Comparison of ENCODE assay signal across 30 cellular contexts in genomic region chr16:1903845-1904820, GRCh38. TPM values are rescaled to one million over a fixed set of nuclear protein-coding genes. Genes with fewer than 3 reads are reported as not detected.
DNase-seq lines count a peak whose midpoint lies in the region; FAIRE-seq and TF ChIP-seq lines count a peak whose summit lies in the region.
"Had no signal": no experiment of that assay in that cellular context is flagged by ENCODE, and none has a peak within 500 bp of the region (broad histone marks: within the 10 kb centered on the region; RNA-seq: fewer than 3 reads in every experiment).

No MANE protein-coding gene starts in this region.

- H4K8ac ChIP-seq in H1 (ENCODE audit: extremely low read depth, insufficient read depth, low read length): no peak overlapping the region; the same call in none of the 2 replicates
- H4K8ac ChIP-seq in H9 (replicated peaks; ENCODE audit: insufficient read length, low read depth, low read length): no peak overlapping the region

- no peak overlapping the region for H2BK20ac ChIP-seq in H1 (ENCODE audit: low read length)
- H2BK20ac ChIP-seq in H9 (ENCODE audit: low read depth, low read length, poor library complexity, severe bottlenecking): no peak overlapping the region

- no peak overlapping the region for H3T11ph ChIP-seq in H9 (ENCODE audit: low read length)

- H2BK15ac ChIP-seq in H1 (ENCODE audit: low read length) (no peak overlapping the region), H9 (ENCODE audit: low read depth, low read length) (no peak overlapping the region)

- H2BK12ac ChIP-seq in H1 (ENCODE audit: low read depth, low read length): 0 out of 2 replicates have a peak overlapping the region, but pooled peaks have one; percentile 12
- no peak overlapping the region for H2BK12ac ChIP-seq in H9 (ENCODE audit: insufficient read length, low read depth, low read length)

- no peak overlapping the region for H3K23ac ChIP-seq in H1 (ENCODE audit: insufficient read length)
- H3K23ac ChIP-seq in H9 (ENCODE audit: insufficient read length, low read depth, low read length): no peak overlapping the region

- FAIRE-seq in H1 (lab: Jason Lieb, UNC) (no peak), GM19239 (lab: Jason Lieb, UNC) (no peak)
- FAIRE-seq: endometrium, GM18507, keratinocyte had no signal

- H3K4ac ChIP-seq in H1 (replicated peaks; ENCODE audit: insufficient read length, low read depth, low read length) (no peak overlapping the region), H9 (ENCODE audit: low read depth, low read length) (no peak overlapping the region)

- H2AK5ac ChIP-seq in H1 (ENCODE audit: low read depth, low read length) (no peak overlapping the region), H9 (ENCODE audit: insufficient read length, low read length) (no peak overlapping the region)

- H2BK5ac ChIP-seq in H1 (ENCODE audit: low read depth, low read length): no peak overlapping the region
- no peak overlapping the region for H2BK5ac ChIP-seq in H9 (ENCODE audit: insufficient read length, low read length)

- no peak overlapping the region for H3K9ac ChIP-seq in H1 (replicated peaks in 1 of 4; ENCODE audit: extremely low read depth in 1 of 4, low read depth in 3 of 4, low read length in 3 of 4)
- no peak overlapping the region for H3K9ac ChIP-seq in H9 (ENCODE audit: extremely low read depth, insufficient read length, low read length)

- H3K23me2 ChIP-seq in H1 (ENCODE audit: low read depth, low read length) (no peaks in the 10 kb centered on the region), H9 (ENCODE audit: insufficient read length, low read depth, low read length, poor library complexity, severe bottlenecking) (no peaks in the 10 kb centered on the region)

- TF ChIP-seq POLR2A in H1 (IDR thresholded peaks at IDR 0.05; ENCODE audit: control extremely low read depth in 1 of 2, low read depth in 2 of 2, low read length in 2 of 2) (no peak), tibial nerve (IDR thresholded peaks at IDR 0.05) (no peak)

- no peaks in the 10 kb centered on the region for H3K36me3 ChIP-seq in BE2C
- H3K36me3 ChIP-seq in H1 (ENCODE audit: control insufficient read depth in 2 of 4, insufficient read depth in 4 of 4, low read length in 3 of 4): no peaks in the 10 kb centered on the region
- no peaks in the 10 kb centered on the region for H3K36me3 ChIP-seq in tibial nerve
- H3K36me3 ChIP-seq: WERI-Rb-1 had no signal

- H3K27ac ChIP-seq in H1 (ENCODE audit: low read depth, low read length) (no peak overlapping the region), tibial nerve (no peak overlapping the region), H9 (ENCODE audit: insufficient read length, low read depth, low read length) (no peak overlapping the region)
- H3K27ac ChIP-seq: SK-N-MC, WERI-Rb-1 had no signal

- H4K20me1 ChIP-seq in H1 (replicated peaks in 1 of 2; ENCODE audit: control insufficient read depth in 1 of 2, insufficient read depth in 2 of 2, low read length in 2 of 2): no peaks in the 10 kb centered on the region
- no peaks in the 10 kb centered on the region for H4K20me1 ChIP-seq in H9 (ENCODE audit: control insufficient read depth, insufficient read depth, insufficient read length)

- WGBS in H1 (ENCODE audit: extremely low coverage in 1 of 2, insufficient coverage in 1 of 2, insufficient read length in 1 of 2, insufficient replicate concordance in 2 of 2, low coverage in 1 of 2, low lambda C conversion rate in 2 of 2, missing lambda C conversion rate in 1 of 2), 2 experiments: 93% methylated on average over 20 of the region's 22 CpGs; no CpG with 5 or more reads in 1 of the 2 experiments
- 52 to 61% methylated on average over 22 of the region's 22 CpGs for WGBS in tibial nerve, 2 donors
- whole genome bisulfite sequencing in H9 (ENCODE audit: extremely low coverage, insufficient read length, low lambda C conversion rate): no CpG with 5 or more reads among the region's 22 CpGs

- H3K79me1 ChIP-seq in H1 (ENCODE audit: low read depth, low read length) (no peaks in the 10 kb centered on the region), H9 (ENCODE audit: insufficient read depth, low read depth, low read length, poor library complexity, severe bottlenecking) (no peaks in the 10 kb centered on the region)

- H3K9me3 ChIP-seq in BE2C (no peaks in the 10 kb centered on the region), H1 (ENCODE audit: insufficient read depth in 2 of 2, low read depth in 1 of 2, low read length in 1 of 2) (no peaks in the 10 kb centered on the region), tibial nerve (no peaks in the 10 kb centered on the region), H9 (ENCODE audit: control insufficient read depth, low read depth, low read length) (no peaks in the 10 kb centered on the region)

- no peak for TF ChIP-seq CTCF in BE2C (IDR thresholded peaks at IDR 0.05; ENCODE audit: low read depth, low read length)
- no peak for TF ChIP-seq CTCF in H1 (IDR thresholded peaks at IDR 0.05; ENCODE audit: control extremely low read depth in 1 of 3, insufficient read depth in 1 of 3, low read depth in 1 of 3, low read length in 3 of 3)
- TF ChIP-seq CTCF in nephron progenitor cell (IDR thresholded peaks at IDR 0.05): no peak
- no peak for TF ChIP-seq CTCF in tibial nerve (IDR thresholded peaks at IDR 0.05)
- no peak for TF ChIP-seq CTCF in H9 (conservative IDR thresholded peaks at IDR 0.05)

- no peaks in the 10 kb centered on the region for H3K36me3 Mint-ChIP-seq in nephron progenitor cell (ENCODE audit: low read depth)
- no peaks in the 10 kb centered on the region; a peak in 1 of 7 replicates for H3K36me3 Mint-ChIP-seq in H9 (ENCODE audit: insufficient read depth in 1 of 3, low read depth in 3 of 3)
- H3K36me3 Mint-ChIP-seq: activated naive CD4-positive, alpha-beta T cell treated with anti-CD3 and anti-CD28 coated beads, Interleukin-2, amount 50 U/mL, for 24 hours; memory B cell had no signal

- H4K91ac ChIP-seq in H1 (replicated peaks; ENCODE audit: insufficient read length, low read length) (no peak overlapping the region), H9 (ENCODE audit: insufficient read length, low read depth, low read length) (no peak overlapping the region)

- H3K14ac ChIP-seq in H1 (ENCODE audit: insufficient read length): no peak overlapping the region
- H3K14ac ChIP-seq in H9 (ENCODE audit: insufficient read depth, low read length): no peak overlapping the region

- H3K79me2 ChIP-seq in H1 (ENCODE audit: control insufficient read depth in 1 of 2, insufficient read depth in 2 of 2, low read length in 2 of 2): no peaks in the 10 kb centered on the region
- no peaks in the 10 kb centered on the region for H3K79me2 ChIP-seq in H9 (ENCODE audit: insufficient read depth, low read length)

- H3K4me2 ChIP-seq in H1 (ENCODE audit: insufficient read depth in 1 of 2, low read depth in 2 of 2, low read length in 2 of 2) (no peak overlapping the region), H9 (ENCODE audit: insufficient read depth, insufficient read length, low read length) (no peak overlapping the region)
- H3K4me2 ChIP-seq: smooth muscle cell had no signal

- H3K27ac Mint-ChIP-seq in nephron progenitor cell (peak overlapping the region; percentile 49), H9 (no peak overlapping the region)
- H3K27ac Mint-ChIP-seq: activated naive CD4-positive, alpha-beta T cell treated with anti-CD3 and anti-CD28 coated beads, Interleukin-2, amount 50 U/mL, for 24 hours; CD4-positive, alpha-beta T cell; memory B cell had no signal

- CTCF ChIA-PET in H1 (lab: Charles Lee; ENCODE audit: partially characterized antibody): interaction anchor here (0.5 to 0.9 kb wide), 3 partner anchors 28 to 619 kb away, joined by 3 to 5 read pairs (median 3); no protein-coding TSS in a partner anchor

- H3K4me1 ChIP-seq in BE2C (no peaks in the 10 kb centered on the region), H1 (replicated peaks in 1 of 4; ENCODE audit: control insufficient read depth in 3 of 4, insufficient read depth in 4 of 4, low read length in 3 of 4) (peaks cover 0 to 16% (median 0%) of the 10 kb centered on the region in 4 experiments; a peak in 1 of 7 replicates), tibial nerve (peaks cover 0 to 4% (median 0%) of the 10 kb centered on the region in 4 donors), H9 (ENCODE audit: insufficient read depth, low read length) (no peaks in the 10 kb centered on the region; the same call in 1 of the 2 replicates)

- H3K27me3 Mint-ChIP-seq in nephron progenitor cell (ENCODE audit: low read depth, poor library complexity) (peaks cover 32% of the 10 kb centered on the region), H9 (ENCODE audit: low read depth) (peaks cover 34% of the 10 kb centered on the region)

- H3K4me1 Mint-ChIP-seq in nephron progenitor cell: peaks cover 36% of the 10 kb centered on the region
- H3K4me1 Mint-ChIP-seq in H9: peaks cover 0 to 15% of the 10 kb centered on the region in 2 experiments; a peak in 2 of 4 replicates
- H3K4me1 Mint-ChIP-seq: activated naive CD4-positive, alpha-beta T cell treated with anti-CD3 and anti-CD28 coated beads, Interleukin-2, amount 50 U/mL, for 24 hours; memory B cell had no signal

- DNase-seq in BE2C (peak; percentile 14), D341Med (ENCODE audit: low spot score) (peak; percentile 16), H1 (ENCODE audit: low read depth in 1 of 2, low spot score in 2 of 2) (no peak), nephron progenitor cell (no peak), tibial nerve (ENCODE audit: low spot score in 2 of 2) (no peak), H9 (no peak), GM19239 (ENCODE audit: insufficient read length, low spot score) (no peak)
- DNase-seq: activated CD4-positive, alpha-beta T cell treated with anti-CD3 and anti-CD28 coated beads, Interleukin-2, amount 50 U/mL, for 4 hours; anterior cingulate cortex; caudate nucleus; CD4-positive, alpha-beta T cell; dermis blood vessel endothelial cell; DMS 273 treated with DMSO at 0.1 percent for 48 hours; KG1; NCI-H1694; NCI-H2171; NCI-H510A treated with DMSO at 0.1 percent for 48 hours; nucleus accumbens; RPMI8226; WERI-Rb-1 had no signal

- H2AFZ ChIP-seq in H1 (ENCODE audit: low read length) (no peak overlapping the region), H9 (ENCODE audit: low read length) (no peak overlapping the region)

- no peaks in the 10 kb centered on the region for H3K27me3 ChIP-seq in BE2C
- no peaks in the 10 kb centered on the region; a peak in 2 of 7 replicates for H3K27me3 ChIP-seq in H1 (replicated peaks in 1 of 4; ENCODE audit: control insufficient read depth in 3 of 4, extremely low read depth in 1 of 4, insufficient read depth in 3 of 4, low read length in 3 of 4)
- H3K27me3 ChIP-seq in tibial nerve: peaks cover 0 to 66% of the 10 kb centered on the region in 2 donors
- H3K27me3 ChIP-seq in H9 (ENCODE audit: insufficient read depth, low read length): no peaks in the 10 kb centered on the region

- POLR2A ChIA-PET in H1 (lab: Charles Lee; ENCODE audit: partially characterized antibody): interaction anchor here (0.6 to 1.1 kb wide), 2 partner anchors 58 to 100 kb away, joined by 3 read pairs; no protein-coding TSS in a partner anchor

- H3K4me3 ChIP-seq in BE2C (ENCODE audit: low read depth, low read length) (no peak overlapping the region), H1 (ENCODE audit: extremely low read depth in 1 of 4, insufficient read depth in 2 of 4, low read depth in 3 of 4, low read length in 4 of 4) (no peak overlapping the region), tibial nerve (no peak overlapping the region)
- H3K4me3 ChIP-seq: SK-N-MC, smooth muscle cell had no signal

- H3K9me3 Mint-ChIP-seq in nephron progenitor cell (no peaks in the 10 kb centered on the region), H9 (no peaks in the 10 kb centered on the region; a peak in 1 of 5 replicates)
- H3K9me3 Mint-ChIP-seq: activated naive CD4-positive, alpha-beta T cell treated with anti-CD3 and anti-CD28 coated beads, Interleukin-2, amount 50 U/mL, for 24 hours; CD4-positive, alpha-beta T cell; memory B cell had no signal

- no peak overlapping the region for H3K56ac ChIP-seq in H1 (replicated peaks; ENCODE audit: insufficient read length, low read depth, low read length)
- H3K56ac ChIP-seq in H9 (ENCODE audit: insufficient read length, low read depth, low read length): no peak overlapping the region

- H4K5ac ChIP-seq in H1 (ENCODE audit: insufficient read length, low read depth, low read length): no peak overlapping the region
- H4K5ac ChIP-seq in H9 (ENCODE audit: insufficient read length, low read depth, low read length): no peak overlapping the region

- H3K18ac ChIP-seq in H1 (ENCODE audit: extremely low read depth, low read length) (no peak overlapping the region), H9 (ENCODE audit: insufficient read length, low read depth, low read length) (no peak overlapping the region)

- H3K4me3 Mint-ChIP-seq in nephron progenitor cell (no peak overlapping the region), H9 (no peak overlapping the region; a peak in 1 of 5 replicates)
- H3K4me3 Mint-ChIP-seq: activated naive CD4-positive, alpha-beta T cell treated with anti-CD3 and anti-CD28 coated beads, Interleukin-2, amount 50 U/mL, for 24 hours; CD4-positive, alpha-beta T cell; memory B cell had no signal

- no peak overlapping the region for H2BK120ac ChIP-seq in H1 (replicated peaks; ENCODE audit: low read depth, low read length)
- H2BK120ac ChIP-seq in H9 (ENCODE audit: low read depth, low read length, poor library complexity, severe bottlenecking): no peak overlapping the region

- no peak for TF ChIP-seq EP300 in H1 (IDR thresholded peaks at IDR 0.05; ENCODE audit: borderline replicate concordance in 1 of 2, low read depth in 2 of 2, low read length in 2 of 2)
- TF ChIP-seq EP300 in tibial nerve (IDR thresholded peaks at IDR 0.05): no peak

- no peak for TF ChIP-seq RAD21 in H1 (IDR thresholded peaks at IDR 0.05 in 1 of 2, conservative IDR thresholded peaks at IDR 0.05 in 1 of 2; ENCODE audit: low read depth in 2 of 2, low read length in 2 of 2)

RNA-seq across cellular contexts. Expression of gene HS3ST6, which starts 14.1 kb away (rescaled TPM):
- polyA plus RNA-seq in BE2C (2012; ENCODE audit: insufficient read depth, insufficient read length, low read depth): not detected
- 0.39 TPM in 1 of 2 replicates, not detected in the other for total RNA-seq in H1 (2021; fragmentation: NEBNext Ultra II Directional; extraction: Animal tissue kit (Norgen Biotek cat#: 25700))
- polyA plus RNA-seq in H1 (2011; rRNA removed): 0.36 and 0.63 TPM in 2 replicates
- 0.09 TPM for polyA plus RNA-seq in H1 (2011; cell fraction: cytosol; rRNA removed)
- 0.40 TPM for polyA plus RNA-seq in H1 (2011; cell fraction: nucleus; rRNA removed)
- polyA plus RNA-seq in H1 (2012, experiment 1 of 2): 0.15 to 0.17 TPM in 2 of 4 replicates, not detected in the others
- polyA plus RNA-seq in H1 (2012, experiment 2 of 2): not detected
- 0.26 TPM for polyA plus RNA-seq in H1 (2013, experiment 1 of 2)
- polyA plus RNA-seq in H1 (2013, experiment 2 of 2): 0.18 TPM
- polyA minus RNA-seq in H1 (2011; rRNA and poly(A)+ RNA removed): not detected in 2 replicates
- polyA minus RNA-seq in H1 (2011; cell fraction: cytosol; rRNA and poly(A)+ RNA removed): not detected
- polyA minus RNA-seq in H1 (2011; cell fraction: nucleus; rRNA and poly(A)+ RNA removed): not detected
- total RNA-seq in tibial nerve (not detected), H9 (2021) (not detected in 2 replicates)
- total RNA-seq: CD4-positive, alpha-beta T cell; dermis blood vessel endothelial cell; HT1080; smooth muscle cell; T-helper 2 cell treated with Interferon-gamma antibody and Interleukin-4, amounts not matched to agents 100 ng/mL and 5 ng/mL, for 36 hours; temporal lobe had no signal
- polyA plus RNA-seq: keratinocyte, smooth muscle cell had no signal

RNA-seq across cellular contexts. Expression of gene MEIOB, which starts 32.2 kb away (rescaled TPM):
- polyA plus RNA-seq in BE2C (2012; ENCODE audit: insufficient read depth, insufficient read length, low read depth): not detected
- 0.99 and 1.1 TPM in 2 replicates for total RNA-seq in H1 (2021; fragmentation: NEBNext Ultra II Directional; extraction: Animal tissue kit (Norgen Biotek cat#: 25700))
- polyA plus RNA-seq in H1 (2011; rRNA removed): 0.60 and 0.63 TPM in 2 replicates
- 1.3 TPM for polyA plus RNA-seq in H1 (2011; cell fraction: cytosol; rRNA removed)
- polyA plus RNA-seq in H1 (2011; cell fraction: nucleus; rRNA removed): 2.1 TPM
- polyA plus RNA-seq in H1 (2012, experiment 1 of 2): 0.34 to 1.0 TPM (median 0.56 TPM) in 4 replicates
- 0.17 TPM for polyA plus RNA-seq in H1 (2012, experiment 2 of 2)
- 1.6 TPM for polyA plus RNA-seq in H1 (2013, experiment 1 of 2)
- 2.2 TPM for polyA plus RNA-seq in H1 (2013, experiment 2 of 2)
- polyA minus RNA-seq in H1 (2011; rRNA and poly(A)+ RNA removed): 0.22 and 0.91 TPM in 2 replicates
- polyA minus RNA-seq in H1 (2011; cell fraction: cytosol; rRNA and poly(A)+ RNA removed): not detected
- 0.50 TPM for polyA minus RNA-seq in H1 (2011; cell fraction: nucleus; rRNA and poly(A)+ RNA removed)
- not detected for total RNA-seq in tibial nerve
- 1.3 and 1.6 TPM in 2 replicates for total RNA-seq in H9 (2021)
- total RNA-seq: CD4-positive, alpha-beta T cell; dermis blood vessel endothelial cell; HT1080; T-helper 2 cell treated with Interferon-gamma antibody and Interleukin-4, amounts not matched to agents 100 ng/mL and 5 ng/mL, for 36 hours had no signal
- polyA plus RNA-seq: keratinocyte had no signal

RNA-seq across cellular contexts. Expression of gene MSRB1, which starts 38.9 kb away (rescaled TPM):
- 30.4 TPM for polyA plus RNA-seq in BE2C (2012; ENCODE audit: insufficient read depth, insufficient read length, low read depth)
- 28.2 and 34.1 TPM in 2 replicates for total RNA-seq in H1 (2021; fragmentation: NEBNext Ultra II Directional; extraction: Animal tissue kit (Norgen Biotek cat#: 25700))
- polyA plus RNA-seq in H1 (2011; rRNA removed): 51.4 and 53.8 TPM in 2 replicates
- 42.6 TPM for polyA plus RNA-seq in H1 (2011; cell fraction: cytosol; rRNA removed)
- polyA plus RNA-seq in H1 (2011; cell fraction: nucleus; rRNA removed): 40.0 TPM
- polyA plus RNA-seq in H1 (2012, experiment 1 of 2): 21.6 to 38.9 TPM (median 38.0 TPM) in 4 replicates
- 60.9 TPM for polyA plus RNA-seq in H1 (2012, experiment 2 of 2)
- polyA plus RNA-seq in H1 (2013, experiment 1 of 2): 27.6 TPM
- polyA plus RNA-seq in H1 (2013, experiment 2 of 2): 28.2 TPM
- polyA minus RNA-seq in H1 (2011; rRNA and poly(A)+ RNA removed): 29.0 and 33.9 TPM in 2 replicates
- polyA minus RNA-seq in H1 (2011; cell fraction: cytosol; rRNA and poly(A)+ RNA removed): 23.3 TPM
- polyA minus RNA-seq in H1 (2011; cell fraction: nucleus; rRNA and poly(A)+ RNA removed): 20.6 TPM
- total RNA-seq in tibial nerve (10 to 100 TPM; 22.5 to 46.1 (median 30.3) TPM), H9 (2021) (24.3 and 25.7 TPM in 2 replicates)

RNA-seq across cellular contexts. Expression of gene RPL3L, which starts 50.4 kb away (rescaled TPM):
- polyA plus RNA-seq in BE2C (2012; ENCODE audit: insufficient read depth, insufficient read length, low read depth): not detected
- total RNA-seq in H1 (2021; fragmentation: NEBNext Ultra II Directional; extraction: Animal tissue kit (Norgen Biotek cat#: 25700)): 0.19 and 0.39 TPM in 2 replicates
- 0.08 and 0.24 TPM in 2 replicates for polyA plus RNA-seq in H1 (2011; rRNA removed)
- polyA plus RNA-seq in H1 (2011; cell fraction: cytosol; rRNA removed): 0.21 TPM
- polyA plus RNA-seq in H1 (2011; cell fraction: nucleus; rRNA removed): 0.56 TPM
- polyA plus RNA-seq in H1 (2012, experiment 1 of 2): 0.23 to 0.62 TPM (median 0.42 TPM) in 4 replicates
- 0.16 TPM for polyA plus RNA-seq in H1 (2012, experiment 2 of 2)
- 0.14 TPM for polyA plus RNA-seq in H1 (2013, experiment 1 of 2)
- polyA plus RNA-seq in H1 (2013, experiment 2 of 2): 0.20 TPM
- 0.69 TPM in 1 of 2 replicates, not detected in the other for polyA minus RNA-seq in H1 (2011; rRNA and poly(A)+ RNA removed)
- not detected for polyA minus RNA-seq in H1 (2011; cell fraction: cytosol; rRNA and poly(A)+ RNA removed)
- polyA minus RNA-seq in H1 (2011; cell fraction: nucleus; rRNA and poly(A)+ RNA removed): not detected
- total RNA-seq in tibial nerve: not detected
- total RNA-seq in H9 (2021): 0.11 and 0.31 TPM in 2 replicates
- total RNA-seq: CD4-positive, alpha-beta T cell; dermis blood vessel endothelial cell; HT1080; smooth muscle cell; T-helper 2 cell treated with Interferon-gamma antibody and Interleukin-4, amounts not matched to agents 100 ng/mL and 5 ng/mL, for 36 hours; temporal lobe had no signal

RNA-seq across cellular contexts. Expression of gene NDUFB10, which starts 55.2 kb away (rescaled TPM):
- 781 TPM for polyA plus RNA-seq in BE2C (2012; ENCODE audit: insufficient read depth, insufficient read length, low read depth)
- 183 and 197 TPM in 2 replicates for total RNA-seq in H1 (2021; fragmentation: NEBNext Ultra II Directional; extraction: Animal tissue kit (Norgen Biotek cat#: 25700))
- polyA plus RNA-seq in H1 (2011; rRNA removed): 194 and 243 TPM in 2 replicates
- polyA plus RNA-seq in H1 (2011; cell fraction: cytosol; rRNA removed): 282 TPM
- polyA plus RNA-seq in H1 (2011; cell fraction: nucleus; rRNA removed): 327 TPM
- polyA plus RNA-seq in H1 (2012, experiment 1 of 2): 205 to 282 TPM (median 263 TPM) in 4 replicates
- 290 TPM for polyA plus RNA-seq in H1 (2012, experiment 2 of 2)
- 222 TPM for polyA plus RNA-seq in H1 (2013, experiment 1 of 2)
- 218 TPM for polyA plus RNA-seq in H1 (2013, experiment 2 of 2)
- polyA minus RNA-seq in H1 (2011; rRNA and poly(A)+ RNA removed): 58.5 and 93.0 TPM in 2 replicates
- polyA minus RNA-seq in H1 (2011; cell fraction: cytosol; rRNA and poly(A)+ RNA removed): 204 TPM
- polyA minus RNA-seq in H1 (2011; cell fraction: nucleus; rRNA and poly(A)+ RNA removed): 64.0 TPM
- total RNA-seq in tibial nerve (100 to 1,000 TPM in 2 of 4 donors, 10 to 100 TPM in 2; 86.9 to 136 (median 116) TPM), H9 (2021) (191 and 192 TPM in 2 replicates)

Comparison
In these comparisons a context has a peak if more than half of its experiments do, and no peak if none do; other contexts are left out.
1. DNase-seq: peak in BE2C (single experiment) and D341Med (single experiment); none in H1 (0 of 2), nephron progenitor cell (single experiment), tibial nerve (0 of 2), H9 (single experiment) and GM19239 (single experiment).